In genomic region chr19:55119053-55119452, GRCh38 we compare ENCODE assay signal across 12 cellular contexts. TPM values are rescaled to one million over a fixed set of nuclear protein-coding genes. Genes with fewer than 3 reads are reported as not detected.
DNase-seq lines count a peak whose midpoint lies in the region; ATAC-seq and TF ChIP-seq lines count a peak whose summit lies in the region.
"Had no signal": no experiment of that assay in that cellular context is flagged by ENCODE, and none has a peak within 500 bp of the region (broad histone marks: within the 10 kb centered on the region; RNA-seq: fewer than 3 reads in every experiment).

No MANE protein-coding gene starts in this region.

- H2BK12ac ChIP-seq in neuronal stem cell (ENCODE audit: low read length): no peak overlapping the region

- CTCF ChIA-PET in Calu3 (lab: Charles Lee): no interaction called here

- no peaks in the 10 kb centered on the region for H3K9me3 Mint-ChIP-seq in Calu3 (ENCODE audit: low read depth, unreplicated experiment)

- H4K8ac ChIP-seq in neuronal stem cell (ENCODE audit: low read depth, low read length): no peak overlapping the region

- no TSS peak for BruUV-seq in Calu3 (replicated peaks; lab: Mats Ljungman, UMichigan)

- no peak overlapping the region for H2BK15ac ChIP-seq in neuronal stem cell (ENCODE audit: low read length)

- H3K14ac ChIP-seq in neuronal stem cell (ENCODE audit: low read length): no peak overlapping the region

- H3K23ac ChIP-seq in neuronal stem cell (ENCODE audit: low read depth, low read length, poor library complexity): no peak overlapping the region

- H3K36me3 Mint-ChIP-seq in Calu3 (ENCODE audit: insufficient read depth, unreplicated experiment): peaks cover 28% of the 10 kb centered on the region

- H3K27me3 Mint-ChIP-seq in Calu3 (ENCODE audit: unreplicated experiment): peaks cover 18% of the 10 kb centered on the region

- no peak overlapping the region for H3K27ac Mint-ChIP-seq in Calu3 (ENCODE audit: unreplicated experiment)

- H2BK120ac ChIP-seq in neuronal stem cell (ENCODE audit: low read depth, low read length): no peak overlapping the region

- H3K27ac ChIP-seq in cingulate gyrus (ENCODE audit: low read depth, low read length): peak overlapping the region; percentile 72
- no peak overlapping the region for H3K27ac ChIP-seq in neuronal stem cell (replicated peaks; ENCODE audit: low read length)

- no CpG with 5 or more reads among the region's 14 CpGs for WGBS in neuronal stem cell (ENCODE audit: extremely low coverage in 2 of 2, insufficient read length in 2 of 2, insufficient replicate concordance in 1 of 2), 2 donors

- DNase-seq in ELR (ENCODE audit: low read depth): peak; percentile 29
- DNase-seq in MV-4-11 (lab: John Stamatoyannopoulos, UW): peak; percentile 30
- DNase-seq in neuronal stem cell (ENCODE audit: low spot score): no peak
- DNase-seq in Calu3: no peak
- DNase-seq in ecto neural progenitor cell (ENCODE audit: low spot score): no peak
- DNase-seq: GDM1, NCI-H1436 had no signal

- no peak overlapping the region for H4K91ac ChIP-seq in neuronal stem cell (ENCODE audit: low read depth, low read length, poor library complexity)

- H2AFZ ChIP-seq in neuronal stem cell (ENCODE audit: low read length): peak overlapping the region; percentile 93

- peaks cover 17% of the 10 kb centered on the region for H3K79me1 ChIP-seq in neuronal stem cell (ENCODE audit: low read depth, low read length)

- no peak overlapping the region for H2BK5ac ChIP-seq in neuronal stem cell (ENCODE audit: low read length)

- H3K9ac ChIP-seq in neuronal stem cell (ENCODE audit: low read depth, low read length, poor library complexity): no peak overlapping the region

- TF ChIP-seq CTCF in Calu3 (IDR thresholded peaks at IDR 0.05; ENCODE audit: unreplicated experiment): no peak

- H3K4me3 Mint-ChIP-seq in Calu3 (ENCODE audit: low read depth, unreplicated experiment): no peak overlapping the region

- peaks cover 0 to 21% (median 0%) of the 10 kb centered on the region in 3 experiments for H3K27me3 ChIP-seq in neuronal stem cell (ENCODE audit: control insufficient read depth in 3 of 3, insufficient read depth in 3 of 3, low read depth in 1 of 3, low read length in 3 of 3)
- H3K27me3 ChIP-seq: body of pancreas had no signal

- no peaks in the 10 kb centered on the region for H3K36me3 ChIP-seq in neuronal stem cell (replicated peaks in 1 of 2; ENCODE audit: control insufficient read depth in 2 of 2, insufficient read depth in 2 of 2, low read length in 2 of 2)
- H3K36me3 ChIP-seq: HAP-1, lower lobe of right lung had no signal

- peak overlapping the region; percentile 59 for H3K4me2 ChIP-seq in neuronal stem cell (ENCODE audit: insufficient read depth, low read length, poor library complexity, severe bottlenecking)

- ATAC-seq in HG03280 (IDR thresholded peaks at IDR 0.05; ENCODE audit: unreplicated experiment): no peak
- ATAC-seq: body of pancreas had no signal

- no peaks in the 10 kb centered on the region for H3K9me3 ChIP-seq in neuronal stem cell (replicated peaks in 1 of 2; ENCODE audit: control insufficient read depth in 2 of 2, insufficient read depth in 1 of 2, low read depth in 1 of 2, low read length in 2 of 2)
- H3K9me3 ChIP-seq: body of pancreas, HAP-1, lower lobe of right lung had no signal

- H3K4me1 Mint-ChIP-seq in Calu3 (ENCODE audit: low read depth, unreplicated experiment): peaks cover 22% of the 10 kb centered on the region

- H3K4me1 ChIP-seq in neuronal stem cell (ENCODE audit: control insufficient read depth in 2 of 2, insufficient read depth in 1 of 2, low read depth in 1 of 2, low read length in 2 of 2): peaks cover 22 to 23% of the 10 kb centered on the region in 2 donors

- no peak overlapping the region for H2AK5ac ChIP-seq in neuronal stem cell (ENCODE audit: low read depth, low read length)

- no peak overlapping the region for H3K4ac ChIP-seq in neuronal stem cell (ENCODE audit: low read length)

- H3K18ac ChIP-seq in neuronal stem cell (ENCODE audit: low read length): peak overlapping the region; percentile 55

- H3K4me3 ChIP-seq in neuronal stem cell (ENCODE audit: low read length in 2 of 2): peak overlapping the region in 1 of 2 donors; percentile 83
- H3K4me3 ChIP-seq: body of pancreas, HAP-1 had no signal

- intact Hi-C loops in Calu3 (cut with micrococcal nuclease; ENCODE audit: unreplicated experiment): no loop called here

RNA-seq across cellular contexts. Expression of gene PPP1R12C, which starts 1.6 kb away (rescaled TPM):
- 45.4 TPM for polyA plus RNA-seq in neuronal stem cell (2013, experiment 1 of 2)
- 45.1 TPM for polyA plus RNA-seq in neuronal stem cell (2013, experiment 2 of 2)
- total RNA-seq in Calu3 (2022): 140 and 151 TPM in 2 replicates

RNA-seq across cellular contexts. Expression of gene TNNT1, which starts 30.0 kb away (rescaled TPM):
- 81.1 TPM for polyA plus RNA-seq in neuronal stem cell (2013, experiment 1 of 2)
- 76.8 TPM for polyA plus RNA-seq in neuronal stem cell (2013, experiment 2 of 2)
- 48.8 and 53.7 TPM in 2 replicates for total RNA-seq in Calu3 (2022)
- total RNA-seq: body of pancreas, lower lobe of right lung had no signal

RNA-seq across cellular contexts. Expression of gene TNNI3, which starts 38.5 kb away (rescaled TPM):
- 38.0 TPM for polyA plus RNA-seq in neuronal stem cell (2013, experiment 1 of 2)
- 36.6 TPM for polyA plus RNA-seq in neuronal stem cell (2013, experiment 2 of 2)
- 1.3 and 2.5 TPM in 2 replicates for total RNA-seq in Calu3 (2022)
- total RNA-seq: body of pancreas had no signal

RNA-seq across cellular contexts. Expression of gene EPS8L1, which starts 43.4 kb away (rescaled TPM):
- polyA plus RNA-seq in neuronal stem cell (2013, experiment 1 of 2): 19.6 TPM
- 18.4 TPM for polyA plus RNA-seq in neuronal stem cell (2013, experiment 2 of 2)
- total RNA-seq in Calu3 (2022): 97.3 and 147 TPM in 2 replicates

RNA-seq across cellular contexts. Expression of gene DNAAF3, which starts 47.4 kb away (rescaled TPM):
- polyA plus RNA-seq in neuronal stem cell (2013, experiment 1 of 2): 6.3 TPM
- polyA plus RNA-seq in neuronal stem cell (2013, experiment 2 of 2): 6.0 TPM
- total RNA-seq in Calu3 (2022): 10.3 and 13.1 TPM in 2 replicates

Comparison
In these comparisons a context has a peak if more than half of its experiments do, and no peak if none do; other contexts are left out.
1. DNase-seq: peak in ELR (single experiment) and MV-4-11 (single experiment); none in neuronal stem cell (single experiment), Calu3 (single experiment) and ecto neural progenitor cell (single experiment).